Comparison of ENCODE assay signal across 13 cellular contexts in genomic region chr1:78377356-78377928, GRCh38.
A peak's percentile ranks its signal among the peaks of the same experiment; 100 is the strongest.
DNase-seq lines count a peak whose midpoint lies in the region; ATAC-seq and TF ChIP-seq lines count a peak whose summit lies in the region.
"Had no signal": no experiment of that assay in that cellular context is flagged by ENCODE, and none has a peak within 500 bp of the region (broad histone marks: within the 10 kb centered on the region; RNA-seq: fewer than 3 reads in every experiment).

No MANE protein-coding gene starts in this region.

- H3K9me2 ChIP-seq in PC-9 (ENCODE audit: insufficient read depth): peaks cover 6% of the 10 kb centered on the region; the same call in 1 of the 2 replicates

- POLR2A ChIA-PET in PC-9 (lab: Charles Lee; ENCODE audit: unreplicated experiment): no interaction called here

- ATAC-seq in GM21360 (IDR thresholded peaks at IDR 0.05; ENCODE audit: unreplicated experiment): peak; percentile 64
- ATAC-seq in HG02981 (IDR thresholded peaks at IDR 0.05; ENCODE audit: unreplicated experiment): peak; percentile 95
- ATAC-seq: effector memory CD8-positive, alpha-beta T cell had no signal

- no peak overlapping the region for H2AFZ ChIP-seq in PC-9

- H3K27me3 ChIP-seq in PC-9 (ENCODE audit: insufficient read depth, low read depth) (no peaks in the 10 kb centered on the region), dorsolateral prefrontal cortex (peaks cover 0 to 3% (median 0%) of the 10 kb centered on the region in 45 donors)
- H3K27me3 ChIP-seq: stomach had no signal

- peak; percentile 9 for DNase-seq in GM12865 (ENCODE audit: low read depth)
- DNase-seq in PC-9: peak in 1 of 2 experiments; percentile 54
- no peak for DNase-seq in RPMI8226
- DNase-seq in NCI-H748 treated with DMSO at 0.1 percent for 48 hours (lab: John Stamatoyannopoulos, UW): no peak
- DNase-seq in dorsolateral prefrontal cortex: no peak
- no peak for DNase-seq in AG20443 (ENCODE audit: low spot score)
- DNase-seq: activated B cell treated with CpG ODN at 0.5 μM for 24 hours; activated naive CD8-positive, alpha-beta T cell treated with anti-CD3 and anti-CD28 coated beads for 36 hours; effector memory CD8-positive, alpha-beta T cell; NCI-H1105 treated with DMSO at 0.1 percent for 48 hours; stomach had no signal

- intact Hi-C loops in PC-9 (cut with micrococcal nuclease; ENCODE audit: unreplicated experiment) (no loop called here), dorsolateral prefrontal cortex (cut with DNase I) (no loop called here)

- H3K4me2 ChIP-seq in PC-9: no peak overlapping the region

- peaks cover 5% of the 10 kb centered on the region; the same call in 1 of the 2 replicates for H3K4me1 ChIP-seq in PC-9 (replicated peaks; ENCODE audit: insufficient read depth)
- H3K4me1 ChIP-seq: stomach had no signal

- CTCF ChIA-PET in PC-9 (lab: Charles Lee): no interaction called here

- H3K36me3 ChIP-seq in PC-9 (ENCODE audit: low read depth): no peaks in the 10 kb centered on the region
- H3K36me3 ChIP-seq: stomach had no signal

- H3F3A ChIP-seq in PC-9 (ENCODE audit: insufficient read depth, low read depth): no peaks in the 10 kb centered on the region

- H3K27ac ChIP-seq in PC-9 (no peak overlapping the region), dorsolateral prefrontal cortex (no peak overlapping the region)
- H3K27ac ChIP-seq: stomach had no signal

- TF ChIP-seq CTCF in GM12865 (IDR thresholded peaks at IDR 0.05; ENCODE audit: insufficient read depth, low read depth, low read length, missing control alignments) (no peak), PC-9 (conservative IDR thresholded peaks at IDR 0.05) (0 out of 2 replicates have a peak, but pooled peaks have one; percentile 29), dorsolateral prefrontal cortex (IDR thresholded peaks at IDR 0.05 in 54 of 56, conservative IDR thresholded peaks at IDR 0.05 in 2 of 56; ENCODE audit: low read depth in 1 of 56, partially characterized antibody in 56 of 56) (no peak)

- no peaks in the 10 kb centered on the region for H3K79me2 ChIP-seq in PC-9 (ENCODE audit: low read depth)

- no peaks in the 10 kb centered on the region; the same call in 1 of the 2 replicates for H3K9me3 ChIP-seq in PC-9 (ENCODE audit: insufficient read depth, low read depth)
- H3K9me3 ChIP-seq: stomach had no signal

- H4K20me1 ChIP-seq in PC-9 (ENCODE audit: insufficient read depth): no peaks in the 10 kb centered on the region

- no TSS peak for BruUV-seq in PC-9 (replicated peaks; lab: Mats Ljungman, UMichigan)

- H3K4me3 ChIP-seq in GM12865 (ENCODE audit: low read depth, low read length): no peak overlapping the region
- no peak overlapping the region for H3K4me3 ChIP-seq in PC-9
- no peak overlapping the region for H3K4me3 ChIP-seq in dorsolateral prefrontal cortex
- H3K4me3 ChIP-seq: stomach had no signal
